ENCODE assay signal across 9 cellular contexts in the genomic region with DNA sequence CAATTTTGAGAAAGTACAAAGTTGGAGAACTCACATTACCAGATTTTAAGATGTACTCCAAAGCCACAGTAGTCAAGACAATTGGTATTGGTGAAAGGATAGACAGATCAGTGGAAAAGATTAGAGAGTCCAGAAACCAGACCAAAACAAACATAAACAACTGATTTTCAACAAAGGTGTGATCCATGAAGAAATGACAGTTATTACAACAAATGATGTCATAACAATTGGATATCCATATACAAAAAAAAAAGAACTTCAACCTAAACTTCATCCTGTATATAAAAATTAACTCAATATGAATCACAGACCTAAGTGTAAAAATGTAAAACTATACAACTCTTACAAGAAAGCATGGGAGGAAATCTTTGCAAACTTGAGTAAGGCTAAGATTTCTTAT. TPM values are rescaled to one million over a fixed set of nuclear protein-coding genes. Genes with fewer than 3 reads are reported as not detected.
"Had no signal": no experiment of that assay in that cellular context is flagged by ENCODE, and none has a peak within 500 bp of the region (broad histone marks: within the 10 kb centered on the region; RNA-seq: fewer than 3 reads in every experiment).

No MANE protein-coding gene starts in this region.

- ATAC-seq: GM12878 had no signal

- DNase-seq: GDM1, GF-D8 had no signal

- FAIRE-seq: G401.6, GM12878, GM12891, GM12892, GM18507, GM19239 had no signal

- H3K4me3 ChIP-seq: GM12878 had no signal

RNA-seq across cellular contexts. Expression of a gene that starts 45.7 kb away (rescaled TPM):
- total RNA-seq: G401 had no signal
- polyA plus RNA-seq: GM12878 had no signal
